Comparison of ENCODE assay signal across 9 cellular contexts in the genomic region with DNA sequence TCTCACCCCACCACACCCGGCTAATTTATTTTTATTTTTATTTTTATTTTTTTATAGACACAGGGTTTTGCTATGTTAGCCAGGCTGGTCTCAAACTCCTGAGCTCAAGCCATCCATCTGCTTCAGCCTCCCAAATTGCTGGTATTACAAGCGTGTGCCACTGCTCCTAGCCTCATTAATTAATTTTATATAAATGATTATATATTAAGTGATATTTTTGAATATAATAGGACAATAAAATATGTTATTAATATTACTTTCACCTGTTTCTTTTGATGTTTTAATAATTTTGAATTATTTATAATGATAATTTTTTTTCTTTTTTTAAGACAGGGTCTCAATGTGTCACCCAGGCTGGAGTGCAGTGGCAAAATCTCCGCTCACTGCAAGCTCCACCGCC. TPM values are rescaled to one million over a fixed set of nuclear protein-coding genes. Genes with fewer than 3 reads are reported as not detected.
"Had no signal": no experiment of that assay in that cellular context is flagged by ENCODE, and none has a peak within 500 bp of the region (broad histone marks: within the 10 kb centered on the region; RNA-seq: fewer than 3 reads in every experiment).

No MANE protein-coding gene starts in this region.

- FAIRE-seq: G401.6, GM12878, GM12891, GM12892, GM18507, GM19239 had no signal

- DNase-seq: GDM1, GF-D8 had no signal

- H3K4me3 ChIP-seq: GM12878 had no signal

- ATAC-seq: GM12878 had no signal

RNA-seq across cellular contexts. Expression of gene SEC14L4, which starts 2.2 kb away (rescaled TPM):
- total RNA-seq: G401, GM12878 had no signal
- polyA plus RNA-seq: GM12878 had no signal

RNA-seq across cellular contexts. Expression of gene SEC14L3, which starts 35.9 kb away (rescaled TPM):
- total RNA-seq: G401, GM12878 had no signal

RNA-seq across cellular contexts. Expression of gene SEC14L6, which starts 38.9 kb away (rescaled TPM):
- total RNA-seq: G401, GM12878 had no signal
- polyA plus RNA-seq: GM12878 had no signal
